Comparison of ENCODE assay signal across 8 cellular contexts in the genomic region with DNA sequence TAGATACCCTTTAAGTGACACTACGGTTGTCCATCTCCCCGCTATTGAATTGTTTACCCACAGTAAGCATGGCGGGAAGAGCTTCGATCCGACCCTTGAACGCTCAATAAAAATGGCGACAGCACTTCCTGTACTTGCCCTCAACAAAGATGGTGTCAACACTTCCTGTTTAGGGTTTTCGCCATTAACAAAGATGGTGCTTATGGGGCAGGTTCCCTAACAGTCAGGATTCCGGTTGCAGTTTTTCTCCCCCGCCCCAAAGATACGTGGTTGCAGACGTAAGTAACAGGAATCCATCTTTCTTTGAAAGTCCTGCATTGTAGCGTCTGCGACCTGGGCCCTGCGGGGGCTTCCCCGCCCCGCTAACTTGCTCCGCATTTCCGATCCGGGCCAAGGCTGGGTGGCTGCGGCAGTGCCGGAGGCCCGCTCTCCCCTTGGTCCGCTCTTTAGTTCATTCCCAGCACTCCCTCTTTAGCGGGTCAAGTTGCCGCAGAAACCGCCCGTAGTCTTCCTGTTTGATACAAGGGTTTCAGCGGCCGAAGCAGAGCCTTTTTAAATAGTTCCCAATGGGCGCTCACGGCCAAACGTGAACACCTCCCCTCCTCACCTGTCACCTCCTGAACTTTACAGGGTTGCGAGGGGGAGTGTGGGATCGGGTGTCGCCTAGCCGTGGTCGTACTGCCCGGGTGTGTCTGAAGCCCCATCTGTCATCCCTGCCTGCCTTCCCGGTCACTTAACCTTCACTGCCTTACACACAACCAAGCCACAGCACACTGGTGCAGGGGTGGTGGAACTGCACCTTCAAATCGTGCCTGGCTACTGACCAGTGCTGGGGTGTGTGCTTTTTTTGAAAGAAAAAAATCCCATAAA. TPM values are rescaled to one million over a fixed set of nuclear protein-coding genes. Genes with fewer than 3 reads are reported as not detected.
DNase-seq lines count a peak whose midpoint lies in the region; ATAC-seq and TF ChIP-seq lines count a peak whose summit lies in the region.

Gene CRADD (plus strand): TSS at position 181 of the 870 bp plus-strand sequence.

- CTCF ChIA-PET in activated CD4-positive, alpha-beta T cell treated with anti-CD3 and anti-CD28 coated beads for 36 hours (lab: Charles Lee): interaction anchor here (0.7 to 1.4 kb wide), 7 partner anchors 46 to 668 kb away, joined by 3 to 11 read pairs (median 3); no protein-coding TSS in a partner anchor

- H3K4me3 ChIP-seq in choroid plexus epithelial cell (ENCODE audit: low read depth, low read length) (peak within 1 kb of the TSS; percentile 77), kidney epithelial cell (ENCODE audit: low read depth, low read length) (peak within 1 kb of the TSS; percentile 56)

- H3K27ac Mint-ChIP-seq in activated CD4-positive, alpha-beta T cell treated with anti-CD3 and anti-CD28 coated beads for 36 hours: peak within 1 kb of the TSS; percentile 100

- H3K27me3 ChIP-seq in kidney epithelial cell (ENCODE audit: control insufficient read depth, insufficient read depth, low read length): no peaks in the 10 kb centered on the region

- peaks cover 8% of the 10 kb centered on the region for H3K27me3 Mint-ChIP-seq in activated CD4-positive, alpha-beta T cell treated with anti-CD3 and anti-CD28 coated beads for 36 hours

- POLR2A ChIA-PET in activated CD4-positive, alpha-beta T cell treated with anti-CD3 and anti-CD28 coated beads for 36 hours (lab: Charles Lee): interaction anchor here (0.9 kb wide), 1 partner anchor 571 kb away, joined by 3 read pairs; no protein-coding TSS in a partner anchor

- TF ChIP-seq CTCF in choroid plexus epithelial cell (conservative IDR thresholded peaks at IDR 0.05; ENCODE audit: low read depth, low read length): no peak
- TF ChIP-seq CTCF in kidney epithelial cell (IDR thresholded peaks at IDR 0.05; ENCODE audit: insufficient read depth, low read length, poor library complexity, severe bottlenecking): no peak

- peaks cover 29% of the 10 kb centered on the region for H3K4me1 Mint-ChIP-seq in activated CD4-positive, alpha-beta T cell treated with anti-CD3 and anti-CD28 coated beads for 36 hours

- ATAC-seq in HG03439 (IDR thresholded peaks at IDR 0.05; ENCODE audit: unreplicated experiment): peak; percentile 92
- peak; percentile 97 for ATAC-seq in activated CD4-positive, alpha-beta T cell treated with anti-CD3 and anti-CD28 coated beads for 36 hours

- no peaks in the 10 kb centered on the region for H3K36me3 ChIP-seq in kidney epithelial cell (ENCODE audit: control insufficient read depth, insufficient read depth, low read length)

- peaks cover 16% of the 10 kb centered on the region for H3K36me3 Mint-ChIP-seq in activated CD4-positive, alpha-beta T cell treated with anti-CD3 and anti-CD28 coated beads for 36 hours (ENCODE audit: low read depth)

- peak within 1 kb of the TSS; percentile 97 for H3K4me3 Mint-ChIP-seq in activated CD4-positive, alpha-beta T cell treated with anti-CD3 and anti-CD28 coated beads for 36 hours

- intact Hi-C loops in activated CD4-positive, alpha-beta T cell treated with anti-CD3 and anti-CD28 coated beads for 36 hours (cut with DNase I, micrococcal nuclease): loop anchor here (1.0 to 5.0 kb wide), 16 partner anchors 63 to 1540 kb away; partner anchors contain the start of genes EEA1 (in 1 of the 2), FGD6 (in 1 of the 2), MRPL42 (in 1 of the 2) and NR2C1 (in 1 of the 2)

- H3K9me3 Mint-ChIP-seq in activated CD4-positive, alpha-beta T cell treated with anti-CD3 and anti-CD28 coated beads for 36 hours (ENCODE audit: low read depth): peaks cover 3% of the 10 kb centered on the region

- TF ChIP-seq POLR2A in GM19193 (IDR thresholded peaks at IDR 0.05; ENCODE audit: extremely low read depth, insufficient read depth, insufficient read length): peak; percentile 96

- DNase-seq in Ammon's horn (ENCODE audit: low spot score) (peak; percentile 96), NCI-H510A treated with DMSO at 0.1 percent for 48 hours (lab: John Stamatoyannopoulos, UW) (peak; percentile 98), choroid plexus epithelial cell (ENCODE audit: low read depth) (peak; percentile 99), kidney epithelial cell (ENCODE audit: low read depth) (peak; percentile 90)
- DNase-seq in activated CD4-positive, alpha-beta T cell treated with anti-CD3 and anti-CD28 coated beads for 36 hours: peak; percentile 90
- DNase-seq in stimulated activated CD4-positive, alpha-beta T cell treated with anti-CD3 and anti-CD28 coated beads, Interleukin-15, amount 100 ng/mL, for 48 hours (ENCODE audit: low read depth in 2 of 2): peak; percentile 75 to 80

RNA-seq across cellular contexts. Expression of gene CRADD, which starts in this region (rescaled TPM):
- total RNA-seq in activated CD4-positive, alpha-beta T cell treated with anti-CD3 and anti-CD28 coated beads for 36 hours: 1 to 10 TPM; 5.7 to 7.8 TPM
- 13.7 and 19.1 TPM in 2 replicates for total RNA-seq in kidney epithelial cell

Comparison
In these comparisons a context has a peak if more than half of its experiments do, and no peak if none do; other contexts are left out.
1. Peak in every context shown above with its lines: DNase-seq, ATAC-seq and H3K4me3 ChIP-seq.